1 cellular context compared by ENCODE assay signal in the genomic region with DNA sequence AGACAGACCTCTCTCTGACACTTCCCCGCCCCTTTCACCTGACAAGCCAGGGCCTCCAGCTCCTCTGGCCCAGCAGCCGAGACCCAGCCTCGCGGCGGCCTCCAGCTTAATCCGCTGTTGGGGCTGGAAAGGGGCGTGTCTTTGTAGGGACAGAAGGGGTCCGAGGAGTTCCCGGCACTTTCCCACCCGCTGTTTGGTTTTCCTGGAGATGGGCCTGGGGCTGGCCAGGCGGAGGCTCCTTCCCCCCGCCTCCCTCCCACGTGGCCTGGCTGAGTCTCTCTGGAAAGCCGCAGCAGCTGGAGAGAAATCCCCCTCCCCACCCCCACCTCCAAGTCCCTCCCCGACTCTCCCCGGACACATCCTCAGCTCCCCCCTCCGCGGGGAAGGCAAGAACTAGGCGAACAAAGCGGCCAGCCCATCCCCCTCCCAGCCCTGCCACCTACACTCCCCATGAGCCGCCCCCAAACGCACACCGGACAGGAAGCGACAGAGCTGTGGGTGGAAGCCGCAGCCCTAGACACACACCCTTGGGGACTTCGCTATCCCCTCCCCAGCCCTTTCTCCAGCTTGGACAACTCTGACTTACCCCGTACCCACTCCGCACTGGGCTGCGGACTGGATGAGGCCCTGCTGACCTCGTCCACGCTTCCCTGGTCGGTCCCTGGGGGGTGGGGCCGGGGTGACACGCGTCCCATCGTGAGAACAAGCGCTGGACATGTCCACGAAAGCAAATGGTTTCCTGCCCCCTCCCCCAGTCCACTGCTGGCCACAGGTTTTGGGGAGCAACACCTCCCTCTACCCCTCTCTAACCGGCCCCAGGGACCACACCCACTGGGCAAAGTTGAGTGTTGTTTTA.
TF ChIP-seq lines count a peak whose summit lies in the region.

No MANE protein-coding gene starts in this region.

TF ChIP-seq in HEK293, 187 proteins besides CTCF, POLR2A, EP300 and RAD21 (continued from another document and continues in another):
- TF ChIP-seq ZNF596 (tag by site-specific recombination; IDR thresholded peaks at IDR 0.05) (0 out of 2 replicates have a peak, but pooled peaks have one; percentile 26), ZNF140 (tag by site-specific recombination; IDR thresholded peaks at IDR 0.05) (no peak), BCL11B (tag by site-specific recombination; IDR thresholded peaks at IDR 0.05; ENCODE audit: low read depth) (no peak), OSR2 (tag by site-specific recombination; IDR thresholded peaks at IDR 0.05) (peak; percentile 55; the same call in 1 of the 2 replicates), ZNF701 (tag by site-specific recombination; IDR thresholded peaks at IDR 0.05) (no peak), PRDM1 (tag by site-specific recombination; IDR thresholded peaks at IDR 0.05) (no peak), ZNF585B (tag by site-specific recombination; IDR thresholded peaks at IDR 0.05) (no peak), ZNF558 (tag by site-specific recombination; IDR thresholded peaks at IDR 0.05) (no peak), REPIN1 (tag by site-specific recombination; IDR thresholded peaks at IDR 0.05; ENCODE audit: low read depth) (no peak), ZNF510 (tag by site-specific recombination; IDR thresholded peaks at IDR 0.05; ENCODE audit: insufficient replicate concordance) (no peak), ZNF654 (tag by site-specific recombination; IDR thresholded peaks at IDR 0.05; ENCODE audit: low read depth) (no peak), ZNF48 (tag by site-specific recombination; IDR thresholded peaks at IDR 0.05) (no peak), KLF1 (tag by site-specific recombination; IDR thresholded peaks at IDR 0.05) (no peak; the same call in 1 of the 2 replicates), ZNF623 (tag by site-specific recombination; IDR thresholded peaks at IDR 0.05) (no peak), ZNF404 (tag by site-specific recombination; IDR thresholded peaks at IDR 0.05) (no peak), ZFP69B (tag by site-specific recombination; IDR thresholded peaks at IDR 0.05) (no peak), ZNF830 (tag by site-specific recombination; IDR thresholded peaks at IDR 0.05; ENCODE audit: low read depth) (no peak), ZBTB7A (tag by site-specific recombination; IDR thresholded peaks at IDR 0.05; ENCODE audit: low read depth) (no peak), ZBTB21 (tag by site-specific recombination; IDR thresholded peaks at IDR 0.05) (no peak), SP7 (tag by site-specific recombination; IDR thresholded peaks at IDR 0.05) (peak; percentile 19; the same call in 1 of the 2 replicates), ZBTB1 (tag by site-specific recombination; IDR thresholded peaks at IDR 0.05) (no peak), ZNF426 (tag by site-specific recombination; IDR thresholded peaks at IDR 0.05) (no peak), ZIC2 (tag by site-specific recombination; IDR thresholded peaks at IDR 0.05) (peak; percentile 61; the same call in 1 of the 2 replicates), GLIS1 (tag by site-specific recombination; IDR thresholded peaks at IDR 0.05) (peak; percentile 94), ZFHX2 (tag by site-specific recombination; conservative IDR thresholded peaks at IDR 0.05) (peak; percentile 99), ZNF626 (tag by site-specific recombination; IDR thresholded peaks at IDR 0.05) (no peak), ZNF555 (tag by site-specific recombination; conservative IDR thresholded peaks at IDR 0.05) (no peak), MZF1 (tag by site-specific recombination; IDR thresholded peaks at IDR 0.05; ENCODE audit: borderline replicate concordance) (peak; percentile 83), GLI2 (tag by site-specific recombination; IDR thresholded peaks at IDR 0.05; ENCODE audit: borderline replicate concordance, low read depth) (no peak), ZNF658 (tag by site-specific recombination; IDR thresholded peaks at IDR 0.05) (no peak), ZSCAN23 (tag by site-specific recombination; IDR thresholded peaks at IDR 0.05) (no peak), SALL2 (tag by site-specific recombination; IDR thresholded peaks at IDR 0.05; ENCODE audit: borderline replicate concordance) (0 out of 2 replicates have a peak, but pooled peaks have one; percentile 15), ZNF311 (tag by site-specific recombination; IDR thresholded peaks at IDR 0.05; ENCODE audit: borderline replicate concordance) (no peak), ZNF785 (tag by site-specific recombination; IDR thresholded peaks at IDR 0.05) (no peak), IKZF3 (tag by site-specific recombination; IDR thresholded peaks at IDR 0.05) (peak; percentile 38), EGR2 (tag by site-specific recombination; IDR thresholded peaks at IDR 0.05; ENCODE audit: low read depth) (peak; percentile 98), ZNF202 (tag by site-specific recombination; IDR thresholded peaks at IDR 0.05; ENCODE audit: borderline replicate concordance) (no peak), ZNF529 (tag by site-specific recombination; IDR thresholded peaks at IDR 0.05; ENCODE audit: insufficient replicate concordance) (no peak), ZNF549 (tag by site-specific recombination; IDR thresholded peaks at IDR 0.05) (no peak), ZNF223 (tag by site-specific recombination; IDR thresholded peaks at IDR 0.05) (no peak), SP2 (tag by site-specific recombination; IDR thresholded peaks at IDR 0.05) (peak; percentile 70)
- TF ChIP-seq, protein P1, sequence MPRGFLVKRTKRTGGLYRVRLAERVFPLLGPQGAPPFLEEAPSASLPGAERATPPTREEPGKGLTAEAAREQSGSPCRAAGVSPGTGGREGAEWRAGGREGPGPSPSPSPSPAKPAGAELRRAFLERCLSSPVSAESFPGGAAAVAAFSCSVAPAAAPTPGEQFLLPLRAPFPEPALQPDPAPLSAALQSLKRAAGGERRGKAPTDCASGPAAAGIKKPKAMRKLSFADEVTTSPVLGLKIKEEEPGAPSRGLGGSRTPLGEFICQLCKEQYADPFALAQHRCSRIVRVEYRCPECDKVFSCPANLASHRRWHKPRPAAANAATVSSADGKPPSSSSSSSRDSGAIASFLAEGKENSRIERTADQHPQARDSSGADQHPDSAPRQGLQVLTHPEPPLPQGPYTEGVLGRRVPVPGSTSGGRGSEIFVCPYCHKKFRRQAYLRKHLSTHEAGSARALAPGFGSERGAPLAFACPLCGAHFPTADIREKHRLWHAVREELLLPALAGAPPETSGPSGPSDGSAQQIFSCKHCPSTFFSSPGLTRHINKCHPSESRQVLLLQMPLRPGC (tag by site-specific recombination; IDR thresholded peaks at IDR 0.05), result no peak; the same call in 1 of the 2 replicates
- TF ChIP-seq, protein P2, sequence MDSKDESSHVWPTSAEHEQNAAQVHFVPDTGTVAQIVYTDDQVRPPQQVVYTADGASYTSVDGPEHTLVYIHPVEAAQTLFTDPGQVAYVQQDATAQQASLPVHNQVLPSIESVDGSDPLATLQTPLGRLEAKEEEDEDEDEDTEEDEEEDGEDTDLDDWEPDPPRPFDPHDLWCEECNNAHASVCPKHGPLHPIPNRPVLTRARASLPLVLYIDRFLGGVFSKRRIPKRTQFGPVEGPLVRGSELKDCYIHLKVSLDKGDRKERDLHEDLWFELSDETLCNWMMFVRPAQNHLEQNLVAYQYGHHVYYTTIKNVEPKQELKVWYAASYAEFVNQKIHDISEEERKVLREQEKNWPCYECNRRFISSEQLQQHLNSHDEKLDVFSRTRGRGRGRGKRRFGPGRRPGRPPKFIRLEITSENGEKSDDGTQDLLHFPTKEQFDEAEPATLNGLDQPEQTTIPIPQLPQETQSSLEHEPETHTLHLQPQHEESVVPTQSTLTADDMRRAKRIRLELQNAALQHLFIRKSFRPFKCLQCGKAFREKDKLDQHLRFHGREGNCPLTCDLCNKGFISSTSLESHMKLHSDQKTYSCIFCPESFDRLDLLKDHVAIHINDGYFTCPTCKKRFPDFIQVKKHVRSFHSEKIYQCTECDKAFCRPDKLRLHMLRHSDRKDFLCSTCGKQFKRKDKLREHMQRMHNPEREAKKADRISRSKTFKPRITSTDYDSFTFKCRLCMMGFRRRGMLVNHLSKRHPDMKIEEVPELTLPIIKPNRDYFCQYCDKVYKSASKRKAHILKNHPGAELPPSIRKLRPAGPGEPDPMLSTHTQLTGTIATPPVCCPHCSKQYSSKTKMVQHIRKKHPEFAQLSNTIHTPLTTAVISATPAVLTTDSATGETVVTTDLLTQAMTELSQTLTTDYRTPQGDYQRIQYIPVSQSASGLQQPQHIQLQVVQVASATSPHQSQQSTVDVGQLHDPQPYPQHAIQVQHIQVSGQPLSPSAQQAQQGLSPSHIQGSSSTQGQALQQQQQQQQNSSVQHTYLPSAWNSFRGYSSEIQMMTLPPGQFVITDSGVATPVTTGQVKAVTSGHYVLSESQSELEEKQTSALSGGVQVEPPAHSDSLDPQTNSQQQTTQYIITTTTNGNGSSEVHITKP (tag by site-specific recombination; IDR thresholded peaks at IDR 0.05), result peak; percentile 68
- TF ChIP-seq, protein P3, sequence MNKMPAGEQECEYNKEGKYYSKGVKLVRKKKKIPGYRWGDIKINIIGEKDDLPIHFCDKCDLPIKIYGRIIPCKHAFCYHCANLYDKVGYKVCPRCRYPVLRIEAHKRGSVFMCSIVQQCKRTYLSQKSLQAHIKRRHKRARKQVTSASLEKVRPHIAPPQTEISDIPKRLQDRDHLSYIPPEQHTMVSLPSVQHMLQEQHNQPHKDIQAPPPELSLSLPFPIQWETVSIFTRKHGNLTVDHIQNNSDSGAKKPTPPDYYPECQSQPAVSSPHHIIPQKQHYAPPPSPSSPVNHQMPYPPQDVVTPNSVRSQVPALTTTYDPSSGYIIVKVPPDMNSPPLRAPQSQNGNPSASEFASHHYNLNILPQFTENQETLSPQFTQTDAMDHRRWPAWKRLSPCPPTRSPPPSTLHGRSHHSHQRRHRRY (tag by site-specific recombination; IDR thresholded peaks at IDR 0.05), result no peak
- TF ChIP-seq, protein P4, sequence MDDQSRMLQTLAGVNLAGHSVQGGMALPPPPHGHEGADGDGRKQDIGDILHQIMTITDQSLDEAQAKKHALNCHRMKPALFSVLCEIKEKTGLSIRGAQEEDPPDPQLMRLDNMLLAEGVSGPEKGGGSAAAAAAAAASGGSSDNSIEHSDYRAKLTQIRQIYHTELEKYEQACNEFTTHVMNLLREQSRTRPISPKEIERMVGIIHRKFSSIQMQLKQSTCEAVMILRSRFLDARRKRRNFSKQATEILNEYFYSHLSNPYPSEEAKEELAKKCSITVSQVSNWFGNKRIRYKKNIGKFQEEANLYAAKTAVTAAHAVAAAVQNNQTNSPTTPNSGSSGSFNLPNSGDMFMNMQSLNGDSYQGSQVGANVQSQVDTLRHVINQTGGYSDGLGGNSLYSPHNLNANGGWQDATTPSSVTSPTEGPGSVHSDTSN (CRISPR knock-in tag; IDR thresholded peaks at IDR 0.05), result no peak
- TF ChIP-seq, protein P5, sequence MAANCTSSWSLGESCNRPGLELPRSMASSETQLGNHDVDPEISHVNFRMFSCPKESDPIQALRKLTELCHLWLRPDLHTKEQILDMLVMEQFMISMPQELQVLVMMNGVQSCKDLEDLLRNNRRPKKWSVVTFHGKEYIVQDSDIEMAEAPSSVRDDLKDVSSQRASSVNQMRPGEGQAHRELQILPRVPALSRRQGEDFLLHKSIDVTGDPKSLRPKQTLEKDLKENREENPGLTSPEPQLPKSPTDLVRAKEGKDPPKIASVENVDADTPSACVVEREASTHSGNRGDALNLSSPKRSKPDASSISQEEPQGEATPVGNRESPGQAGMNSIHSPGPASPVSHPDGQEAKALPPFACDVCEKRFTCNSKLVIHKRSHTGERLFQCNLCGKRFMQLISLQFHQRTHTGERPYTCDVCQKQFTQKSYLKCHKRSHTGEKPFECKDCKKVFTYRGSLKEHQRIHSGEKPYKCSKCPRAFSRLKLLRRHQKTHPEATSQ (tag by site-specific recombination; IDR thresholded peaks at IDR 0.05), result no peak
- TF ChIP-seq, protein P6, sequence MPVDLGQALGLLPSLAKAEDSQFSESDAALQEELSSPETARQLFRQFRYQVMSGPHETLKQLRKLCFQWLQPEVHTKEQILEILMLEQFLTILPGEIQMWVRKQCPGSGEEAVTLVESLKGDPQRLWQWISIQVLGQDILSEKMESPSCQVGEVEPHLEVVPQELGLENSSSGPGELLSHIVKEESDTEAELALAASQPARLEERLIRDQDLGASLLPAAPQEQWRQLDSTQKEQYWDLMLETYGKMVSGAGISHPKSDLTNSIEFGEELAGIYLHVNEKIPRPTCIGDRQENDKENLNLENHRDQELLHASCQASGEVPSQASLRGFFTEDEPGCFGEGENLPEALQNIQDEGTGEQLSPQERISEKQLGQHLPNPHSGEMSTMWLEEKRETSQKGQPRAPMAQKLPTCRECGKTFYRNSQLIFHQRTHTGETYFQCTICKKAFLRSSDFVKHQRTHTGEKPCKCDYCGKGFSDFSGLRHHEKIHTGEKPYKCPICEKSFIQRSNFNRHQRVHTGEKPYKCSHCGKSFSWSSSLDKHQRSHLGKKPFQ (tag by site-specific recombination; IDR thresholded peaks at IDR 0.05), result 0 out of 2 replicates have a peak, but pooled peaks have one; percentile 11
